Comparison of ENCODE assay signal across 14 cellular contexts in genomic region chr12:52496590-52497071, GRCh38. TPM values are rescaled to one million over a fixed set of nuclear protein-coding genes. Genes with fewer than 3 reads are reported as not detected.
A peak's percentile ranks its signal among the peaks of the same experiment; 100 is the strongest.
DNase-seq lines count a peak whose midpoint lies in the region; ATAC-seq, FAIRE-seq and TF ChIP-seq lines count a peak whose summit lies in the region.
"Had no signal": no experiment of that assay in that cellular context is flagged by ENCODE, and none has a peak within 500 bp of the region (broad histone marks: within the 10 kb centered on the region; RNA-seq: fewer than 3 reads in every experiment).

No MANE protein-coding gene starts in this region.

- DNase-seq in AG08396 (ENCODE audit: low spot score): peak; percentile 32
- no peak for DNase-seq in breast epithelium (ENCODE audit: low spot score in 2 of 2)
- DNase-seq in keratinocyte (ENCODE audit: low read depth, low spot score): peak; percentile 96
- DNase-seq in amygdala (lab: John Stamatoyannopoulos, UW): no peak
- no peak for DNase-seq in GM19240 (ENCODE audit: insufficient read length, low spot score)
- DNase-seq: activated CD4-positive, alpha-beta T cell treated with anti-CD3 and anti-CD28 coated beads for 36 hours; stimulated activated naive CD4-positive, alpha-beta T cell treated with Interleukin-2 at 50 U/mL for 16 hours had no signal

- intact Hi-C loops in breast epithelium (cut with DNase I; ENCODE audit: low total_unique reads): no loop called here

- no peak for ATAC-seq in HG02885 (IDR thresholded peaks at IDR 0.05; ENCODE audit: poor library complexity, unreplicated experiment)
- no peak for ATAC-seq in GM18517 (IDR thresholded peaks at IDR 0.05; ENCODE audit: unreplicated experiment)
- ATAC-seq: activated CD4-positive, alpha-beta T cell treated with anti-CD3 and anti-CD28 coated beads for 36 hours had no signal

- H3K27ac ChIP-seq in HUES6 (ENCODE audit: low read depth, low read length): no peak overlapping the region; the same call in 1 of the 2 replicates
- H3K27ac ChIP-seq in breast epithelium: peak overlapping the region; percentile 74 to 84
- peak overlapping the region; percentile 99 for H3K27ac ChIP-seq in keratinocyte (ENCODE audit: control insufficient read depth, insufficient read depth, low read length)
- H3K27ac ChIP-seq: cardiac muscle cell, KMS-11 had no signal

- no peak for TF ChIP-seq POLR2A in breast epithelium (IDR thresholded peaks at IDR 0.05)

- peaks cover 25% of the 10 kb centered on the region for H3K4me1 ChIP-seq in HUES6 (ENCODE audit: control insufficient read depth, insufficient read depth, low read length)
- H3K4me1 ChIP-seq in breast epithelium: peaks cover 4 to 28% of the 10 kb centered on the region in 2 donors
- H3K4me1 ChIP-seq in keratinocyte (ENCODE audit: control insufficient read depth, extremely low read depth, insufficient read depth, low read length): peaks cover 62% of the 10 kb centered on the region

- dilution Hi-C loops in keratinocyte (cut with MboI; ENCODE audit: extremely low pct_ligation_motif_present, low sequenced_read_pairs): no loop called here

- peaks cover 8% of the 10 kb centered on the region for H4K20me1 ChIP-seq in keratinocyte (ENCODE audit: control insufficient read depth, extremely low read depth, insufficient read depth, low read length)

- H3K27me3 ChIP-seq in HUES6 (ENCODE audit: control insufficient read depth, insufficient read depth, low read length) (no peaks in the 10 kb centered on the region), breast epithelium (no peaks in the 10 kb centered on the region), keratinocyte (ENCODE audit: control insufficient read depth, extremely low read depth, insufficient read depth, low read length) (no peaks in the 10 kb centered on the region)
- H3K27me3 ChIP-seq: cardiac muscle cell had no signal

- no peak for TF ChIP-seq CTCF in breast epithelium (IDR thresholded peaks at IDR 0.05)
- TF ChIP-seq CTCF in keratinocyte (optimal IDR thresholded peaks at IDR 0.05 in 1 of 3, IDR thresholded peaks at IDR 0.05 in 1 of 3, conservative IDR thresholded peaks at IDR 0.05 in 1 of 3; ENCODE audit: extremely low read depth in 1 of 3, insufficient read depth in 2 of 3, low read length in 3 of 3): no peak

- H3K9me3 ChIP-seq in HUES6 (ENCODE audit: control insufficient read depth, insufficient read depth, low read depth, low read length) (no peaks in the 10 kb centered on the region), breast epithelium (no peaks in the 10 kb centered on the region), keratinocyte (ENCODE audit: control insufficient read depth, low read depth, low read length) (no peaks in the 10 kb centered on the region)

- H2AFZ ChIP-seq in keratinocyte (ENCODE audit: control insufficient read depth, low read length): no peak overlapping the region

- H3K4me3 ChIP-seq in HUES6 (ENCODE audit: low read depth, low read length) (no peak overlapping the region), breast epithelium (no peak overlapping the region), keratinocyte (ENCODE audit: control insufficient read depth in 2 of 3, extremely low read depth in 1 of 3, insufficient read depth in 2 of 3, low read depth in 1 of 3, low read length in 3 of 3) (peak overlapping the region in 1 of 3 experiments; percentile 4)
- H3K4me3 ChIP-seq: cardiac muscle cell had no signal

- H3K9me1 ChIP-seq in keratinocyte (ENCODE audit: control insufficient read depth, extremely low read depth, insufficient read depth, low read length): no peaks in the 10 kb centered on the region

- peak overlapping the region; percentile 5 for H3K9ac ChIP-seq in HUES6 (ENCODE audit: low read length)
- peak overlapping the region; percentile 92 for H3K9ac ChIP-seq in keratinocyte (ENCODE audit: control insufficient read depth, extremely low read depth, insufficient read depth, low read length)
- H3K9ac ChIP-seq: KMS-11 had no signal

- no peaks in the 10 kb centered on the region for H3K36me3 ChIP-seq in HUES6 (ENCODE audit: control insufficient read depth, insufficient read depth, low read length)
- H3K36me3 ChIP-seq in breast epithelium: no peaks in the 10 kb centered on the region
- H3K36me3 ChIP-seq in keratinocyte (ENCODE audit: control insufficient read depth in 2 of 2, extremely low read depth in 1 of 2, insufficient read depth in 2 of 2, low read length in 2 of 2): peaks cover 2 to 5% of the 10 kb centered on the region in 2 experiments
- H3K36me3 ChIP-seq: cardiac muscle cell had no signal

- H3K4me2 ChIP-seq in keratinocyte (ENCODE audit: control insufficient read depth, extremely low read depth, insufficient read depth, low read depth, low read length): peak overlapping the region; percentile 96
- H3K4me2 ChIP-seq: KMS-11 had no signal

- H3K79me2 ChIP-seq in keratinocyte (ENCODE audit: control insufficient read depth, insufficient read depth, low read length): peaks cover 10% of the 10 kb centered on the region

- FAIRE-seq in keratinocyte (lab: Jason Lieb, UNC): peak; percentile 99
- FAIRE-seq: islet of Langerhans had no signal

RNA-seq across cellular contexts. Expression of gene KRT6A, which starts 3.6 kb away (rescaled TPM):
- total RNA-seq in breast epithelium: 1 to 10 TPM in 1 of 3 donors, under 1 TPM in 1, not detected in 1; 0.33 to 3.1 TPM
- 10,395 to 23,012 TPM (median 12,338 TPM) in 3 replicates for polyA plus RNA-seq in keratinocyte
- polyA plus RNA-seq in keratinocyte (2011; ENCODE audit: low read depth): 36,695 TPM
- 11,622 and 15,916 TPM in 2 replicates for polyA plus RNA-seq in keratinocyte (2011; cell fraction: cytosol; rRNA removed)
- 13,095 and 13,115 TPM in 2 replicates for polyA plus RNA-seq in keratinocyte (2011; cell fraction: nucleus; rRNA removed)
- 9,877 and 13,559 TPM in 2 replicates for polyA plus RNA-seq in keratinocyte (2012; ENCODE audit: low replicate concordance)
- 12,898 to 17,765 TPM (median 16,942 TPM) in 3 replicates for polyA minus RNA-seq in keratinocyte
- 17,686 TPM for polyA minus RNA-seq in keratinocyte (2011; cell fraction: cytosol; rRNA and poly(A)+ RNA removed)
- 6,738 and 7,678 TPM in 2 replicates for polyA minus RNA-seq in keratinocyte (2011; cell fraction: nucleus; rRNA and poly(A)+ RNA removed)
- total RNA-seq: activated CD4-positive, alpha-beta T cell treated with anti-CD3 and anti-CD28 coated beads for 36 hours; cardiac muscle cell had no signal

RNA-seq across cellular contexts. Expression of gene KRT6C, which starts 23.0 kb away (rescaled TPM):
- not detected for total RNA-seq in breast epithelium
- polyA plus RNA-seq in keratinocyte: 203 to 1,358 TPM (median 357 TPM) in 3 replicates
- polyA plus RNA-seq in keratinocyte (2011; ENCODE audit: low read depth): 180 TPM
- polyA plus RNA-seq in keratinocyte (2011; cell fraction: cytosol; rRNA removed): 276 and 391 TPM in 2 replicates
- 374 and 380 TPM in 2 replicates for polyA plus RNA-seq in keratinocyte (2011; cell fraction: nucleus; rRNA removed)
- 210 and 280 TPM in 2 replicates for polyA plus RNA-seq in keratinocyte (2012; ENCODE audit: low replicate concordance)
- polyA minus RNA-seq in keratinocyte: 453 to 1,813 TPM (median 710 TPM) in 3 replicates
- 562 TPM for polyA minus RNA-seq in keratinocyte (2011; cell fraction: cytosol; rRNA and poly(A)+ RNA removed)
- 354 and 380 TPM in 2 replicates for polyA minus RNA-seq in keratinocyte (2011; cell fraction: nucleus; rRNA and poly(A)+ RNA removed)
- total RNA-seq: activated CD4-positive, alpha-beta T cell treated with anti-CD3 and anti-CD28 coated beads for 36 hours; cardiac muscle cell; skeletal muscle tissue had no signal
- polyA plus RNA-seq: cardiac muscle cell had no signal

RNA-seq across cellular contexts. Expression of gene KRT5, which starts 23.6 kb away (rescaled TPM):
- total RNA-seq in breast epithelium: 100 to 1,000 TPM in 2 of 3 donors, 1 to 10 TPM in 1; 4.3 to 464 (median 413) TPM
- 14,274 to 15,814 TPM (median 15,322 TPM) in 3 replicates for polyA plus RNA-seq in keratinocyte
- polyA plus RNA-seq in keratinocyte (2011; ENCODE audit: low read depth): 65,106 TPM
- 14,617 and 16,515 TPM in 2 replicates for polyA plus RNA-seq in keratinocyte (2011; cell fraction: cytosol; rRNA removed)
- polyA plus RNA-seq in keratinocyte (2011; cell fraction: nucleus; rRNA removed): 13,124 and 13,753 TPM in 2 replicates
- polyA plus RNA-seq in keratinocyte (2012; ENCODE audit: low replicate concordance): 14,417 and 19,307 TPM in 2 replicates
- 14,077 to 29,017 TPM (median 19,306 TPM) in 3 replicates for polyA minus RNA-seq in keratinocyte
- polyA minus RNA-seq in keratinocyte (2011; cell fraction: cytosol; rRNA and poly(A)+ RNA removed): 38,935 TPM
- polyA minus RNA-seq in keratinocyte (2011; cell fraction: nucleus; rRNA and poly(A)+ RNA removed): 7,770 and 7,938 TPM in 2 replicates
- total RNA-seq: activated CD4-positive, alpha-beta T cell treated with anti-CD3 and anti-CD28 coated beads for 36 hours; cardiac muscle cell had no signal

RNA-seq across cellular contexts. Expression of gene KRT6B, which starts 44.7 kb away (rescaled TPM):
- total RNA-seq in breast epithelium: 10 to 100 TPM in 2 of 3 donors, not detected in 1; 42.0 to 69.2 TPM
- 1,722 to 4,902 TPM (median 2,016 TPM) in 3 replicates for polyA plus RNA-seq in keratinocyte
- 2,938 TPM for polyA plus RNA-seq in keratinocyte (2011; ENCODE audit: low read depth)
- 2,812 and 3,083 TPM in 2 replicates for polyA plus RNA-seq in keratinocyte (2011; cell fraction: cytosol; rRNA removed)
- polyA plus RNA-seq in keratinocyte (2011; cell fraction: nucleus; rRNA removed): 2,797 and 2,980 TPM in 2 replicates
- 1,858 and 2,565 TPM in 2 replicates for polyA plus RNA-seq in keratinocyte (2012; ENCODE audit: low replicate concordance)
- 2,114 to 3,991 TPM (median 2,742 TPM) in 3 replicates for polyA minus RNA-seq in keratinocyte
- 3,211 TPM for polyA minus RNA-seq in keratinocyte (2011; cell fraction: cytosol; rRNA and poly(A)+ RNA removed)
- 1,354 and 1,584 TPM in 2 replicates for polyA minus RNA-seq in keratinocyte (2011; cell fraction: nucleus; rRNA and poly(A)+ RNA removed)
- total RNA-seq: activated CD4-positive, alpha-beta T cell treated with anti-CD3 and anti-CD28 coated beads for 36 hours; cardiac muscle cell; skeletal muscle tissue had no signal

RNA-seq across cellular contexts. Expression of gene KRT71, which starts 56.3 kb away (rescaled TPM):
- under 1 TPM in 1 of 3 donors, not detected in 2; 0.16 TPM for total RNA-seq in breast epithelium
- polyA plus RNA-seq in keratinocyte: not detected in 3 replicates
- not detected for polyA plus RNA-seq in keratinocyte (2011; ENCODE audit: low read depth)
- polyA plus RNA-seq in keratinocyte (2011; cell fraction: cytosol; rRNA removed): not detected in 2 replicates
- not detected in 2 replicates for polyA plus RNA-seq in keratinocyte (2011; cell fraction: nucleus; rRNA removed)
- not detected in 2 replicates for polyA plus RNA-seq in keratinocyte (2012; ENCODE audit: low replicate concordance)
- not detected in 3 replicates for polyA minus RNA-seq in keratinocyte
- not detected for polyA minus RNA-seq in keratinocyte (2011; cell fraction: cytosol; rRNA and poly(A)+ RNA removed)
- polyA minus RNA-seq in keratinocyte (2011; cell fraction: nucleus; rRNA and poly(A)+ RNA removed): not detected in 2 replicates
- total RNA-seq: activated CD4-positive, alpha-beta T cell treated with anti-CD3 and anti-CD28 coated beads for 36 hours; cardiac muscle cell; skeletal muscle tissue had no signal
- polyA plus RNA-seq: cardiac muscle cell had no signal

Comparison
In these comparisons a context has a peak if more than half of its experiments do, and no peak if none do; other contexts are left out.
1. DNase-seq: peak in AG08396 (single experiment) and keratinocyte (single experiment); none in breast epithelium (0 of 2), amygdala (0 of 56) and GM19240 (single experiment).